In genomic region chr2:198731842-198732421, GRCh38 we compare ENCODE assay signal across 20 cellular contexts.
DNase-seq lines count a peak whose midpoint lies in the region; ATAC-seq and TF ChIP-seq lines count a peak whose summit lies in the region.
"Had no signal": no experiment of that assay in that cellular context is flagged by ENCODE, and none has a peak within 500 bp of the region (broad histone marks: within the 10 kb centered on the region; RNA-seq: fewer than 3 reads in every experiment).

No MANE protein-coding gene starts in this region.

- TF ChIP-seq CTCF in nephron progenitor cell (IDR thresholded peaks at IDR 0.05) = no peak
- no peak for TF ChIP-seq CTCF in breast epithelium (IDR thresholded peaks at IDR 0.05)

- DNase-seq in EH (ENCODE audit: low read depth) (peak; percentile 42), GM23248 (peak; percentile 41), SK-MEL-5 (ENCODE audit: low read depth, low spot score) (peak; percentile 5), nephron progenitor cell (no peak), SK-N-DZ (ENCODE audit: low spot score) (no peak), breast epithelium (ENCODE audit: low spot score in 2 of 2) (no peak), CD1c-positive myeloid dendritic cell (ENCODE audit: extremely low spot score) (no peak)
- DNase-seq: CD8-positive, alpha-beta T cell; GDM1; H9; IMR-90; MM.1S; NCI-H1105; NCI-H2081; NCI-H774; SHP77; T-cell had no signal

- H4K20me1 ChIP-seq in GM23248 (ENCODE audit: insufficient read depth) = no peaks in the 10 kb centered on the region

- H3K4me1 ChIP-seq in GM23248 (ENCODE audit: insufficient read depth) (no peaks in the 10 kb centered on the region), breast epithelium (no peaks in the 10 kb centered on the region)

- H3K27me3 Mint-ChIP-seq in nephron progenitor cell (ENCODE audit: low read depth, poor library complexity) = no peaks in the 10 kb centered on the region

- H3K79me2 ChIP-seq in GM23248 (ENCODE audit: insufficient read depth) = no peaks in the 10 kb centered on the region

- H3K27me3 ChIP-seq in GM23248 (replicated peaks; ENCODE audit: insufficient read depth) (no peaks in the 10 kb centered on the region), breast epithelium (no peaks in the 10 kb centered on the region)

- in situ Hi-C loops in GM23248 (cut with MboI) = no loop called here
- in situ Hi-C loops in SK-MEL-5 (cut with HindIII; ENCODE audit: low pct_unique_long_range_greater_than_20kb, low sequenced_read_pairs) = no loop called here

- no peak overlapping the region for H3K4me3 Mint-ChIP-seq in nephron progenitor cell
- H3K4me3 Mint-ChIP-seq: CD8-positive, alpha-beta T cell; H9; T-cell had no signal

- H2AFZ ChIP-seq in GM23248 = 0 out of 2 replicates have a peak overlapping the region, but pooled peaks have one; percentile 37

- H3K9me3 ChIP-seq in GM23248 (ENCODE audit: low read depth) (no peaks in the 10 kb centered on the region), breast epithelium (no peaks in the 10 kb centered on the region)

- no peak overlapping the region for H3K4me3 ChIP-seq in GM23248
- no peak overlapping the region for H3K4me3 ChIP-seq in breast epithelium

- no peak for TF ChIP-seq POLR2A in breast epithelium (IDR thresholded peaks at IDR 0.05)

- H3K36me3 ChIP-seq in GM23248 (ENCODE audit: low read depth) (no peaks in the 10 kb centered on the region), breast epithelium (no peaks in the 10 kb centered on the region)

- no peaks in the 10 kb centered on the region for H3K36me3 Mint-ChIP-seq in nephron progenitor cell (ENCODE audit: low read depth)
- H3K36me3 Mint-ChIP-seq: CD8-positive, alpha-beta T cell; T-cell had no signal

- WGBS in GM23248 (ENCODE audit: low coverage in 1 of 2, low lambda C conversion rate in 2 of 2, missing lambda C conversion rate in 2 of 2), 2 experiments = 29 to 31% methylated on average over 3 of the region's 3 CpGs

- no peak overlapping the region for H3K4me2 ChIP-seq in GM23248 (ENCODE audit: unreplicated experiment)

- H3K4me1 Mint-ChIP-seq in nephron progenitor cell = no peaks in the 10 kb centered on the region
- H3K4me1 Mint-ChIP-seq: T-cell had no signal

- intact Hi-C loops in breast epithelium (cut with DNase I; ENCODE audit: low total_unique reads) = no loop called here

- no peaks in the 10 kb centered on the region for H3K9me2 ChIP-seq in GM23248 (ENCODE audit: insufficient read depth)

- no peak for ATAC-seq in esophagus mucosa
- ATAC-seq: CD8-positive, alpha-beta T cell; SK-N-SH treated with all-trans-retinoic acid at 6 μM for 48 hours; T-cell had no signal

- no peak overlapping the region for H3K9ac ChIP-seq in GM23248

- H3K27ac ChIP-seq in GM23248 = no peak overlapping the region
- no peak overlapping the region for H3K27ac ChIP-seq in breast epithelium
- H3K27ac ChIP-seq: HL-60 had no signal

- no peaks in the 10 kb centered on the region for H3F3A ChIP-seq in GM23248 (ENCODE audit: insufficient read depth)

- no peaks in the 10 kb centered on the region for H3K9me3 Mint-ChIP-seq in nephron progenitor cell
- H3K9me3 Mint-ChIP-seq: H9 had no signal

- peak overlapping the region; percentile 16 for H3K27ac Mint-ChIP-seq in nephron progenitor cell
- H3K27ac Mint-ChIP-seq: CD8-positive, alpha-beta T cell; H9; T-cell had no signal

Comparison
In these comparisons a context has a peak if more than half of its experiments do, and no peak if none do; other contexts are left out.
1. DNase-seq: peak in EH (single experiment), GM23248 (single experiment) and SK-MEL-5 (single experiment); none in nephron progenitor cell (single experiment), SK-N-DZ (single experiment), breast epithelium (0 of 2) and CD1c-positive myeloid dendritic cell (single experiment).